18 cellular contexts compared by ENCODE assay signal in the genomic region with DNA sequence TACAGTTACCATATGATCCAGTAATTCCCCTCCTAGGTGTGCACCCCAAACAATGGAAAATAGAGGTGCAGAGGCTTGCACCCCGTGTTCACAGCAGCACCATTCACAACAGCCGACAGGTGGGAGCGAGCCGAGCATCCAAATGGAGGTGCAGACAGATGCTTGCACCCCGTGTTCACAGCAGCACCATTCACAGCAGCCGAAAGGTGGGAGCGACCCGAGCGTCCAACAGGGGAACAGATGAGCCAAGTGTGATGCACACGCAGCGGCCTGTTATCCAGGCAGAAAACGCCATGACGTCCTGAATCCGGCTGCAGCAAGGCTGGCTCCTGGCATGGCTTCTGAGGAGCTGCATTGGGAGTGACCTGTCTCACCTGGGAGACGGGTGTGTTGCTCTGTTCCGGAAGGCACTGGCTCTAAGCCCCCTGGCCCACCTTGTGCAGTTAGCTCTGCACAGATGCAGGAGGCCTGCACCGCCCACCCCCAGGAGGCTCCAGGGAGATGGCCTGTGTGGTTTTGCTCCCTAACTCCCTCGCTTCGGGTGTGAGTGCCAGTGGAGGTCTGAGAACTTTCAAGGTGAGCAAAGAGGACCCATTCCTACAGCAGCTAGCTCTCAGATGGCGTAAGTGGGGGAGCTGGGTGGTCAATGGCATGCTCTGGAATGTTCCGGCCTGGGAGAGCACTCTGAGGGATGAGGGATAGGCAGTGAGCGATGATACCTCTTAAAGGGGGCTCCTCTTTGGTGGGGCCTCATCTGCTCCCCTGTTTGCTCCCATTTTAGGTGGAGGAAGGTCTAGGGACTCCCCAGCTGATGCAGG. TPM values are rescaled to one million over a fixed set of nuclear protein-coding genes. Genes with fewer than 3 reads are reported as not detected.
DNase-seq lines count a peak whose midpoint lies in the region; ATAC-seq and TF ChIP-seq lines count a peak whose summit lies in the region.
"Had no signal": no experiment of that assay in that cellular context is flagged by ENCODE, and none has a peak within 500 bp of the region (broad histone marks: within the 10 kb centered on the region; RNA-seq: fewer than 3 reads in every experiment).

No MANE protein-coding gene starts in this region.

- H3K27ac ChIP-seq in right atrium auricular region, result no peak overlapping the region
- H3K27ac ChIP-seq in heart left ventricle, result no peak overlapping the region
- H3K27ac ChIP-seq in colonic mucosa, result no peak overlapping the region
- no peak overlapping the region for H3K27ac ChIP-seq in testis
- H3K27ac ChIP-seq: A549 had no signal

- TF ChIP-seq POLR2A in heart left ventricle (IDR thresholded peaks at IDR 0.05) (no peak), lower leg skin (IDR thresholded peaks at IDR 0.05) (no peak), testis (IDR thresholded peaks at IDR 0.05) (no peak)

- H3K4me1 ChIP-seq in right atrium auricular region (no peaks in the 10 kb centered on the region), heart left ventricle (no peaks in the 10 kb centered on the region), colonic mucosa (no peaks in the 10 kb centered on the region), testis (peaks cover 2% of the 10 kb centered on the region)
- H3K4me1 ChIP-seq: A549 had no signal

- H3K27me3 ChIP-seq in right atrium auricular region (no peaks in the 10 kb centered on the region), heart left ventricle (no peaks in the 10 kb centered on the region), colonic mucosa (no peaks in the 10 kb centered on the region), testis (no peaks in the 10 kb centered on the region)

- H3K36me3 ChIP-seq in right atrium auricular region (no peaks in the 10 kb centered on the region), heart left ventricle (no peaks in the 10 kb centered on the region), colonic mucosa (no peaks in the 10 kb centered on the region), testis (ENCODE audit: low read depth, missing control alignments) (no peaks in the 10 kb centered on the region)

- 89 to 96% (median 93%) methylated on average over 16 to 22 of the region's 22 CpGs for WGBS in heart left ventricle, 4 donors
- WGBS in lower leg skin, 2 donors, result 84 to 85% methylated on average over 22 of the region's 22 CpGs
- 94 to 97% methylated on average over 5 to 22 of the region's 22 CpGs for WGBS in testis, 2 donors

- H3K9ac ChIP-seq in colonic mucosa (ENCODE audit: low read depth in 2 of 2, low read length in 2 of 2), result no peak overlapping the region

- ATAC-seq in heart left ventricle, result no peak
- ATAC-seq in HG03565 (IDR thresholded peaks at IDR 0.05; ENCODE audit: unreplicated experiment), result no peak
- ATAC-seq: A549 had no signal

- DNase-seq in right atrium auricular region (ENCODE audit: low spot score) (peak; percentile 36), heart left ventricle (no peak), colonic mucosa (peak; percentile 13), lower leg skin (ENCODE audit: low spot score in 2 of 2) (peak; percentile 8 to 74), testis (peak; percentile 5), SW480 (ENCODE audit: low spot score) (no peak), EL (no peak)
- DNase-seq: COR-L47, IMR-90, NCI-H1436, NCI-H2029 treated with DMSO at 0.1 percent for 48 hours, NCI-H510A, SHP77 treated with DMSO at 0.1 percent for 48 hours had no signal

- H3K4me3 ChIP-seq in right atrium auricular region (no peak overlapping the region), heart left ventricle (no peak overlapping the region), colonic mucosa (no peak overlapping the region), lower leg skin (ENCODE audit: low read depth, poor library complexity, severe bottlenecking) (no peak overlapping the region), testis (no peak overlapping the region)
- H3K4me3 ChIP-seq: A549 had no signal

- H3K9me3 ChIP-seq in right atrium auricular region (no peaks in the 10 kb centered on the region), heart left ventricle (no peaks in the 10 kb centered on the region), colonic mucosa (no peaks in the 10 kb centered on the region), testis (no peaks in the 10 kb centered on the region)
- H3K9me3 ChIP-seq: A549 had no signal

- TF ChIP-seq CTCF in right atrium auricular region (IDR thresholded peaks at IDR 0.05) (no peak), heart left ventricle (IDR thresholded peaks at IDR 0.05) (no peak), colonic mucosa (IDR thresholded peaks at IDR 0.05) (no peak), lower leg skin (IDR thresholded peaks at IDR 0.05) (no peak), testis (IDR thresholded peaks at IDR 0.05) (no peak)

- intact Hi-C loops in heart left ventricle (cut with DNase I), result loop anchor here in 1 of 10 donors (5.0 kb wide), 1 partner anchor 64 kb away; no protein-coding TSS in a partner anchor
- intact Hi-C loops in colonic mucosa (cut with DNase I), result no loop called here
- intact Hi-C loops in lower leg skin (cut with DNase I; ENCODE audit: low total_unique reads), result no loop called here
- intact Hi-C loops in testis (cut with DNase I; ENCODE audit: low total_unique reads), result no loop called here

RNA-seq across cellular contexts. Expression of gene FRMD1, which starts 47.8 kb away (rescaled TPM):
- under 1 TPM in 1 of 2 donors, not detected in 1; 0.08 TPM for total RNA-seq in right atrium auricular region
- under 1 TPM in 2 of 9 donors, not detected in 7; 0.16 to 0.50 TPM for total RNA-seq in heart left ventricle
- polyA plus RNA-seq in heart left ventricle, result under 1 TPM; 0.04 to 0.11 TPM
- total RNA-seq in colonic mucosa, result 10 to 100 TPM in 1 of 2 donors, 1 to 10 TPM in 1; 2.3 to 21.0 TPM
- total RNA-seq in lower leg skin, result 1 to 10 TPM in 2 of 4 donors, under 1 TPM in 2; 0.32 to 1.2 (median 0.72) TPM
- 10 to 100 TPM in 1 of 2 donors, 1 to 10 TPM in 1; 7.2 to 13.5 TPM for total RNA-seq in testis
- 8.0 TPM for polyA plus RNA-seq in testis (ENCODE audit: insufficient read depth, low read depth, low replicate concordance)
- total RNA-seq: H1, IMR-90, LHCN-M2 had no signal
- polyA plus RNA-seq: A549, CD14-positive monocyte, IMR-90 had no signal

Comparison
In these comparisons a context has a peak if more than half of its experiments do, and no peak if none do; other contexts are left out.
1. DNase-seq: peak in right atrium auricular region (single experiment), colonic mucosa (single experiment), lower leg skin (2 of 2) and testis (single experiment); none in heart left ventricle (0 of 5), SW480 (single experiment) and EL (single experiment).